ENCODE assay signal across 9 cellular contexts in genomic region chr1:15851251-15852035, GRCh38. TPM values are rescaled to one million over a fixed set of nuclear protein-coding genes. Genes with fewer than 3 reads are reported as not detected.
DNase-seq lines count a peak whose midpoint lies in the region; ATAC-seq, FAIRE-seq and TF ChIP-seq lines count a peak whose summit lies in the region.
"Had no signal": no experiment of that assay in that cellular context is flagged by ENCODE, and none has a peak within 500 bp of the region (broad histone marks: within the 10 kb centered on the region; RNA-seq: fewer than 3 reads in every experiment).

No MANE protein-coding gene starts in this region.

- peak overlapping the region; percentile 96 for H3K4me2 ChIP-seq in A549

- no peak overlapping the region for H3K4me3 ChIP-seq in A549
- peak overlapping the region; percentile 70 for H3K4me3 ChIP-seq in HAP-1

- no peak for TF ChIP-seq CTCF in A549 (IDR thresholded peaks at IDR 0.05)
- TF ChIP-seq CTCF in mesothelial cell of epicardium (IDR thresholded peaks at IDR 0.05; ENCODE audit: unreplicated experiment) = no peak

- no peak overlapping the region for H3K27ac Mint-ChIP-seq in activated naive CD8-positive, alpha-beta T cell treated with anti-CD3 and anti-CD28 coated beads, Interleukin-2, amount 10 ng/mL, durations not matched to agents 7 days and 5 days
- H3K27ac Mint-ChIP-seq in mesothelial cell of epicardium = peak overlapping the region; percentile 92

- no peaks in the 10 kb centered on the region for H3K36me3 ChIP-seq in HAP-1 (replicated peaks)

- ATAC-seq in A549 = no peak
- ATAC-seq in activated naive CD8-positive, alpha-beta T cell treated with anti-CD3 and anti-CD28 coated beads, Interleukin-2, amount 10 ng/mL, durations not matched to agents 7 days and 5 days (ENCODE audit: low read depth) = no peak
- ATAC-seq in GM21367 (IDR thresholded peaks at IDR 0.05; ENCODE audit: unreplicated experiment) = no peak

- CTCF ChIA-PET in A549 (lab: Yijun Ruan, JAX) = interaction anchor here (0.7 kb wide), 1 partner anchor 36 kb away, joined by 3 read pairs; no protein-coding TSS in a partner anchor

- H3K27me3 Mint-ChIP-seq in activated naive CD8-positive, alpha-beta T cell treated with anti-CD3 and anti-CD28 coated beads, Interleukin-2, amount 10 ng/mL, durations not matched to agents 7 days and 5 days = no peaks in the 10 kb centered on the region
- H3K27me3 Mint-ChIP-seq in mesothelial cell of epicardium (ENCODE audit: low read depth) = no peaks in the 10 kb centered on the region

- H3K4me1 ChIP-seq in A549 (peaks cover 26% of the 10 kb centered on the region), HAP-1 (peaks cover 38% of the 10 kb centered on the region)

- H3K4me3 Mint-ChIP-seq in activated naive CD8-positive, alpha-beta T cell treated with anti-CD3 and anti-CD28 coated beads, Interleukin-2, amount 10 ng/mL, durations not matched to agents 7 days and 5 days = peak overlapping the region; percentile 47
- peak overlapping the region; percentile 31 for H3K4me3 Mint-ChIP-seq in mesothelial cell of epicardium

- DNase-seq in A549 (ENCODE audit: low read depth in 1 of 2, low spot score in 1 of 2) (no peak), HAP-1 (ENCODE audit: low spot score in 2 of 2) (peak in 1 of 2 experiments; percentile 87), mesothelial cell of epicardium (ENCODE audit: low spot score in 2 of 2, unreplicated experiment in 2 of 2) (no peak), GOT3 (lab: John Stamatoyannopoulos, UW) (no peak), DMS153 (lab: John Stamatoyannopoulos, UW) (no peak)
- no peak for DNase-seq in activated naive CD8-positive, alpha-beta T cell treated with anti-CD3 and anti-CD28 coated beads, Interleukin-2, amount 10 ng/mL, durations not matched to agents 7 days and 5 days
- no peak for DNase-seq in activated CD4-positive, alpha-beta T cell treated with anti-CD3 and anti-CD28 coated beads for 48 hours
- DNase-seq: kidney glomerular epithelial cell had no signal

- no peak for TF ChIP-seq RAD21 in A549 (conservative IDR thresholded peaks at IDR 0.05 in 1 of 2, IDR thresholded peaks at IDR 0.05 in 1 of 2)

- peaks cover 28% of the 10 kb centered on the region for H3K4me1 Mint-ChIP-seq in activated naive CD8-positive, alpha-beta T cell treated with anti-CD3 and anti-CD28 coated beads, Interleukin-2, amount 10 ng/mL, durations not matched to agents 7 days and 5 days
- peaks cover 27% of the 10 kb centered on the region for H3K4me1 Mint-ChIP-seq in mesothelial cell of epicardium

- in situ Hi-C loops in HAP-1 (cut with MboI; ENCODE audit: low sequenced_read_pairs) = no loop called here

- POLR2A ChIA-PET in A549 (lab: Yijun Ruan, JAX) = no interaction called here
- POLR2A ChIA-PET in activated naive CD8-positive, alpha-beta T cell treated with anti-CD3 and anti-CD28 coated beads, Interleukin-2, amount 10 ng/mL, durations not matched to agents 7 days and 5 days (lab: Charles Lee) = interaction anchor here (0.9 to 6.8 kb wide), 2 partner anchors 19 to 99 kb away, joined by 3 to 159 read pairs; no protein-coding TSS in a partner anchor

- H3K9me3 ChIP-seq in A549 (no peaks in the 10 kb centered on the region), HAP-1 (no peaks in the 10 kb centered on the region)

- no peaks in the 10 kb centered on the region for H3K9me3 Mint-ChIP-seq in activated naive CD8-positive, alpha-beta T cell treated with anti-CD3 and anti-CD28 coated beads, Interleukin-2, amount 10 ng/mL, durations not matched to agents 7 days and 5 days
- no peaks in the 10 kb centered on the region for H3K9me3 Mint-ChIP-seq in mesothelial cell of epicardium

- no peaks in the 10 kb centered on the region for H3K27me3 ChIP-seq in HAP-1 (ENCODE audit: low read depth)

- FAIRE-seq in A549 (lab: Jason Lieb, UNC) = no peak

- TF ChIP-seq POLR2A in A549 (IDR thresholded peaks at IDR 0.05; ENCODE audit: low read length) = no peak

- 77% methylated on average over 16 of the region's 16 CpGs for WGBS in A549 (ENCODE audit: missing lambda C conversion rate)

- TF ChIP-seq EP300 in A549 (IDR thresholded peaks at IDR 0.05) = no peak

- peak overlapping the region; percentile 45 to 98; a peak in 2 of 6 replicates for H3K27ac ChIP-seq in A549

- H3K36me3 Mint-ChIP-seq in activated naive CD8-positive, alpha-beta T cell treated with anti-CD3 and anti-CD28 coated beads, Interleukin-2, amount 10 ng/mL, durations not matched to agents 7 days and 5 days = peaks cover 1% of the 10 kb centered on the region
- H3K36me3 Mint-ChIP-seq in mesothelial cell of epicardium = no peaks in the 10 kb centered on the region

TF ChIP-seq in A549, 52 proteins besides CTCF, POLR2A, EP300 and RAD21:
- TF ChIP-seq HMGXB4 (CRISPR knock-in tag; IDR thresholded peaks at IDR 0.05; ENCODE audit: borderline replicate concordance) = no peak
- TF ChIP-seq EHMT2 (IDR thresholded peaks at IDR 0.05; ENCODE audit: low read depth) = no peak
- no peak for TF ChIP-seq RFX5 (IDR thresholded peaks at IDR 0.05)
- no peak for TF ChIP-seq RNF2 (IDR thresholded peaks at IDR 0.05; ENCODE audit: borderline replicate concordance, low read depth)
- TF ChIP-seq, protein P1, sequence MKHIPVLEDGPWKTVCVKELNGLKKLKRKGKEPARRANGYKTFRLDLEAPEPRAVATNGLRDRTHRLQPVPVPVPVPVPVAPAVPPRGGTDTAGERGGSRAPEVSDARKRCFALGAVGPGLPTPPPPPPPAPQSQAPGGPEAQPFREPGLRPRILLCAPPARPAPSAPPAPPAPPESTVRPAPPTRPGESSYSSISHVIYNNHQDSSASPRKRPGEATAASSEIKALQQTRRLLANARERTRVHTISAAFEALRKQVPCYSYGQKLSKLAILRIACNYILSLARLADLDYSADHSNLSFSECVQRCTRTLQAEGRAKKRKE (CRISPR knock-in tag; IDR thresholded peaks at IDR 0.05; ENCODE audit: low read depth) = no peak
- TF ChIP-seq JUN (IDR thresholded peaks at IDR 0.05) = no peak
- no peak for TF ChIP-seq MAFK (IDR thresholded peaks at IDR 0.05; ENCODE audit: partially characterized antibody)
- TF ChIP-seq, protein P2, sequence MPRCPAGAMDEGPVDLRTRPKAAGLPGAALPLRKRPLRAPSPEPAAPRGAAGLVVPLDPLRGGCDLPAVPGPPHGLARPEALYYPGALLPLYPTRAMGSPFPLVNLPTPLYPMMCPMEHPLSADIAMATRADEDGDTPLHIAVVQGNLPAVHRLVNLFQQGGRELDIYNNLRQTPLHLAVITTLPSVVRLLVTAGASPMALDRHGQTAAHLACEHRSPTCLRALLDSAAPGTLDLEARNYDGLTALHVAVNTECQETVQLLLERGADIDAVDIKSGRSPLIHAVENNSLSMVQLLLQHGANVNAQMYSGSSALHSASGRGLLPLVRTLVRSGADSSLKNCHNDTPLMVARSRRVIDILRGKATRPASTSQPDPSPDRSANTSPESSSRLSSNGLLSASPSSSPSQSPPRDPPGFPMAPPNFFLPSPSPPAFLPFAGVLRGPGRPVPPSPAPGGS (IDR thresholded peaks at IDR 0.05) = no peak
- TF ChIP-seq FOSL2 (IDR thresholded peaks at IDR 0.05) = no peak
- no peak for TF ChIP-seq FOSL2 (CRISPR knock-in tag; IDR thresholded peaks at IDR 0.05)
- no peak for TF ChIP-seq PHF8 (IDR thresholded peaks at IDR 0.05; ENCODE audit: borderline replicate concordance, low read depth)
- TF ChIP-seq CBX8 (IDR thresholded peaks at IDR 0.05) = no peak
- TF ChIP-seq EHF (CRISPR knock-in tag; IDR thresholded peaks at IDR 0.05) = no peak
- no peak for TF ChIP-seq RARB (CRISPR knock-in tag; IDR thresholded peaks at IDR 0.05)
- no peak for TF ChIP-seq KDM1A (IDR thresholded peaks at IDR 0.05; ENCODE audit: low read depth)
- no peak for TF ChIP-seq HEYL (CRISPR knock-in tag; IDR thresholded peaks at IDR 0.05)
- TF ChIP-seq HOXB5 (CRISPR knock-in tag; IDR thresholded peaks at IDR 0.05) = no peak
- TF ChIP-seq CBX2 (IDR thresholded peaks at IDR 0.05; ENCODE audit: borderline replicate concordance, low read depth) = no peak

RNA-seq across cellular contexts. Expression of gene SPEN, which starts 3.9 kb away (rescaled TPM):
- polyA plus RNA-seq in A549 (2011; rRNA removed) (7.0 and 14.3 TPM in 2 replicates), A549 (2017; fragmentation: RNase III; extraction: RNeasy Plus Mini Kit Qiagen cat#74134 plus additional on column Dnase treatment) (12.2 to 21.2 TPM (median 15.5 TPM) in 3 replicates)
- polyA plus RNA-seq in A549 (2012; cell fraction: cytosol; rRNA removed) = 7.2 and 10.8 TPM in 2 replicates
- 41.3 and 43.5 TPM in 2 replicates for polyA plus RNA-seq in A549 (2012; cell fraction: nucleus; rRNA removed)
- polyA minus RNA-seq in A549 (2011; rRNA and poly(A)+ RNA removed) = 32.0 and 34.5 TPM in 2 replicates
- total RNA-seq in activated naive CD8-positive, alpha-beta T cell treated with anti-CD3 and anti-CD28 coated beads, Interleukin-2, amount 10 ng/mL, durations not matched to agents 7 days and 5 days = 10 to 100 TPM; 68.8 to 69.8 TPM
- total RNA-seq in mesothelial cell of epicardium = 74.5 to 88.0 TPM (median 82.1 TPM) in 3 replicates

RNA-seq across cellular contexts. Expression of gene UQCRHL, which starts 44.0 kb away (rescaled TPM):
- polyA plus RNA-seq in A549 (2011; rRNA removed) (2.0 and 4.1 TPM in 2 replicates), A549 (2017; fragmentation: RNase III; extraction: RNeasy Plus Mini Kit Qiagen cat#74134 plus additional on column Dnase treatment) (0.64 to 1.2 TPM (median 0.68 TPM) in 3 replicates)
- 1.6 and 2.1 TPM in 2 replicates for polyA plus RNA-seq in A549 (2012; cell fraction: cytosol; rRNA removed)
- polyA plus RNA-seq in A549 (2012; cell fraction: nucleus; rRNA removed) = 0.46 and 0.81 TPM in 2 replicates
- polyA minus RNA-seq in A549 (2011; rRNA and poly(A)+ RNA removed) = 0.37 and 0.54 TPM in 2 replicates
- 1 to 10 TPM; 1.8 to 1.9 TPM for total RNA-seq in activated naive CD8-positive, alpha-beta T cell treated with anti-CD3 and anti-CD28 coated beads, Interleukin-2, amount 10 ng/mL, durations not matched to agents 7 days and 5 days
- total RNA-seq in mesothelial cell of epicardium = 2.8 to 3.5 TPM (median 3.0 TPM) in 3 replicates
